Comparison of ENCODE assay signal across 1 cellular context in the genomic region with DNA sequence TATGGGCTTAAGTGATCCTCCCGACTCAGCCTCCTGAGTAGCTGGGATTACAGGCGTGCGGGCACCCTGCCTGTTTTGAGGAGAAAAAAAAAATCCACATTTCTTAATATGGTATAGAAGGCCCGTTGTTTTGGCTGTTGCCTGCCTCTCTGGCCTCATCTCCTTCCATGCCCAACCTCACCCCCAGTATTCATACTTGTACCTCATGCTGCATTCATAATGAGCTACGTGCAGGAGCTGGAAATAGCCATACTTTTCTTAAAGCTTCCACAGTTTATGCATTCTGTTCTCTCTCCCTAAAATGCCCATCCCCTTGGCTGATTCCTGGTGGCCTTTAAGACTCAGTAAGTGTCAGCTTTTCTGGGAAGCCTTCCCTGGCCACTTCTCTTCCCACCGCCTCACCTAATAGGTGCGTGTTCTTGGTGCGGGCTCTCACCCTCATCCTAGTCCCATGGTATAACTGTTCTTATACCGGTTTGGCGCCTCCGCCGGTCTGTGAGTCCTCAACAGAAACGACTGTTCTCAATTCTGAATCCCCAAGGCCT.
TF ChIP-seq lines count a peak whose summit lies in the region.

No MANE protein-coding gene starts in this region.

TF ChIP-seq in HepG2, 621 proteins besides CTCF, POLR2A, EP300 and RAD21:
- TF ChIP-seq ZSCAN22 (CRISPR knock-in tag; IDR thresholded peaks at IDR 0.05) (no peak), CBX1 (IDR thresholded peaks at IDR 0.05; ENCODE audit: low read depth) (no peak), SIN3B (IDR thresholded peaks at IDR 0.05; ENCODE audit: low read length) (no peak), TBP (CRISPR knock-in tag; IDR thresholded peaks at IDR 0.05) (no peak), ZNF703 (CRISPR knock-in tag; IDR thresholded peaks at IDR 0.05; ENCODE audit: borderline replicate concordance) (no peak), ZNF670 (CRISPR knock-in tag; IDR thresholded peaks at IDR 0.05; ENCODE audit: borderline replicate concordance) (no peak), CENPX (CRISPR knock-in tag; IDR thresholded peaks at IDR 0.05) (no peak)
